Comparison of ENCODE assay signal across 10 cellular contexts in genomic region chr2:173898178-173898668, GRCh38.
DNase-seq lines count a peak whose midpoint lies in the region; ATAC-seq and TF ChIP-seq lines count a peak whose summit lies in the region.
"Had no signal": no experiment of that assay in that cellular context is flagged by ENCODE, and none has a peak within 500 bp of the region (broad histone marks: within the 10 kb centered on the region; RNA-seq: fewer than 3 reads in every experiment).

No MANE protein-coding gene starts in this region.

- H4K20me1 ChIP-seq in OCI-LY1 (ENCODE audit: insufficient read depth, low read length): no peaks in the 10 kb centered on the region

- H3K79me2 ChIP-seq in OCI-LY1 (ENCODE audit: insufficient read depth, low read length): no peaks in the 10 kb centered on the region

- TF ChIP-seq POLR2A in esophagus muscularis mucosa (IDR thresholded peaks at IDR 0.05; ENCODE audit: low read depth) (no peak), stomach (IDR thresholded peaks at IDR 0.05) (no peak)

- H3K27me3 ChIP-seq in OCI-LY1 (ENCODE audit: insufficient read depth, low read length) (no peaks in the 10 kb centered on the region), esophagus muscularis mucosa (no peaks in the 10 kb centered on the region), stomach (no peaks in the 10 kb centered on the region)

- TF ChIP-seq EP300 in esophagus muscularis mucosa (IDR thresholded peaks at IDR 0.05): no peak
- no peak for TF ChIP-seq EP300 in stomach (IDR thresholded peaks at IDR 0.05)

- H3K9me3 ChIP-seq in OCI-LY1 (ENCODE audit: low read length) (no peaks in the 10 kb centered on the region), esophagus muscularis mucosa (no peaks in the 10 kb centered on the region), stomach (no peaks in the 10 kb centered on the region)

- no peaks in the 10 kb centered on the region for H3K9me2 ChIP-seq in OCI-LY1 (ENCODE audit: low read depth, low read length)

- H3K27ac ChIP-seq in OCI-LY1 (ENCODE audit: low read depth, low read length, poor library complexity, severe bottlenecking) (peak overlapping the region; percentile 15), esophagus muscularis mucosa (replicated peaks in 1 of 4) (no peak overlapping the region), stomach (no peak overlapping the region)
- H3K27ac ChIP-seq: C4-2B had no signal

- peak; percentile 93 for ATAC-seq in GM19035 (IDR thresholded peaks at IDR 0.05; ENCODE audit: unreplicated experiment)
- peak; percentile 73 for ATAC-seq in HG02970 (IDR thresholded peaks at IDR 0.05; ENCODE audit: low FRiP score, unreplicated experiment)
- no peak for ATAC-seq in T-cell (replicated peaks in 1 of 4)

- H3K36me3 Mint-ChIP-seq in T-cell: no peaks in the 10 kb centered on the region
- H3K36me3 Mint-ChIP-seq: natural killer cell had no signal

- no peak overlapping the region for H2AFZ ChIP-seq in OCI-LY1 (ENCODE audit: low read length)

- POLR2A ChIA-PET in T-cell (lab: Charles Lee): interaction anchor here (0.5 to 0.6 kb wide), 2 partner anchors 48 to 1268 kb away, joined by 3 read pairs; no protein-coding TSS in a partner anchor

- no peak overlapping the region for H3K9ac ChIP-seq in OCI-LY1 (ENCODE audit: low read length)

- intact Hi-C loops in esophagus muscularis mucosa (cut with DNase I): no loop called here
- intact Hi-C loops in stomach (cut with DNase I; ENCODE audit: low total_unique reads): no loop called here

- peak; percentile 82 to 88 for DNase-seq in AML-193 (lab: John Stamatoyannopoulos, UW)
- DNase-seq in T-cell: no peak
- no peak for DNase-seq in DMS 273 treated with DMSO at 0.1 percent for 48 hours (lab: John Stamatoyannopoulos, UW)
- no peak for DNase-seq in esophagus muscularis mucosa (ENCODE audit: extremely low spot score)
- DNase-seq in stomach: no peak
- DNase-seq: natural killer cell had no signal

- 64% methylated on average over 5 of the region's 5 CpGs for WGBS in esophagus muscularis mucosa
- 74 to 87% (median 76%) methylated on average over 5 of the region's 5 CpGs for whole genome bisulfite sequencing in stomach, 5 donors

- TF ChIP-seq CTCF in OCI-LY1 (IDR thresholded peaks at IDR 0.05; ENCODE audit: low read length) (no peak), esophagus muscularis mucosa (IDR thresholded peaks at IDR 0.05) (no peak), stomach (IDR thresholded peaks at IDR 0.05) (no peak)

- H3K27ac Mint-ChIP-seq in T-cell: no peak overlapping the region

- H3K4me2 ChIP-seq in OCI-LY1 (ENCODE audit: low read length): no peak overlapping the region

- H3K27me3 Mint-ChIP-seq in T-cell: no peaks in the 10 kb centered on the region

- H3K4me3 ChIP-seq in OCI-LY1 (ENCODE audit: low read depth, low read length, poor library complexity, severe bottlenecking): no peak overlapping the region
- no peak overlapping the region for H3K4me3 ChIP-seq in esophagus muscularis mucosa
- H3K4me3 ChIP-seq in stomach: no peak overlapping the region

- H3K9me3 Mint-ChIP-seq in T-cell: peaks cover 0 to 7% (median 0%) of the 10 kb centered on the region in 3 donors
- H3K9me3 Mint-ChIP-seq: natural killer cell had no signal

- 0 out of 2 replicates have a peak, but pooled peaks cover 8% of the 10 kb centered on the region for H3K36me3 ChIP-seq in OCI-LY1 (ENCODE audit: insufficient read depth, low read length)
- H3K36me3 ChIP-seq in esophagus muscularis mucosa: no peaks in the 10 kb centered on the region
- no peaks in the 10 kb centered on the region for H3K36me3 ChIP-seq in stomach

- CTCF ChIA-PET in T-cell (lab: Charles Lee): no interaction called here

- H3F3A ChIP-seq in OCI-LY1 (ENCODE audit: insufficient read depth, low read length): 0 out of 2 replicates have a peak, but pooled peaks cover 4% of the 10 kb centered on the region

- peaks cover 14 to 17% (median 14%) of the 10 kb centered on the region in 3 donors for H3K4me1 Mint-ChIP-seq in T-cell

- H3K4me3 Mint-ChIP-seq in T-cell: no peak overlapping the region
- H3K4me3 Mint-ChIP-seq: natural killer cell had no signal

- H3K4me1 ChIP-seq in OCI-LY1 (ENCODE audit: insufficient read depth, low read length, severe bottlenecking) (peaks cover 21% of the 10 kb centered on the region), esophagus muscularis mucosa (no peaks in the 10 kb centered on the region), stomach (no peaks in the 10 kb centered on the region)

Comparison
In these comparisons a context has a peak if more than half of its experiments do, and no peak if none do; other contexts are left out.
1. DNase-seq: peak in AML-193 (2 of 2); none in T-cell (0 of 34), DMS 273 treated with DMSO at 0.1 percent for 48 hours (single experiment), esophagus muscularis mucosa (single experiment) and stomach (single experiment).
2. ATAC-seq: peak in GM19035 (single experiment) and HG02970 (single experiment); none in T-cell (0 of 4).